Comparison of ENCODE assay signal across 10 cellular contexts in the genomic region with DNA sequence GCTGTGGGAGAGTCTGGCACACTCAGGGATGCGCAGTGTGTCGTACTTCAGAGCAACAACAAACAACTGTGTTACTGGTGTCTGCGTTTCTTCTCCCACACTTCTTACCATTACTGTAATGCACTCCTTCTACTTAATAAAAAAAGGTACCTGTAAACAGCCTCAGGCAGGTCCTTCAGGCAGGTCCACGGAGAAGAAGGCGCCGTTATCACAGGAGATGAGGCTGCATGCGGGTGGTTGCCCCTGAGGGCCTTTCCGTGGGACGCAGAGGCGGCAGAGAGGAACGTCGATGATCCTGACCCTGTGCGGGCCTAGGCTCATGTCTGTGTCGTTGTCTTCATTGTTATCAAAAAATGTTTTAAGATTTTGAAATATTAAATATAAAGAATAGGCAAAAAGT. TPM values are rescaled to one million over a fixed set of nuclear protein-coding genes. Genes with fewer than 3 reads are reported as not detected.
"Had no signal": no experiment of that assay in that cellular context is flagged by ENCODE, and none has a peak within 500 bp of the region (broad histone marks: within the 10 kb centered on the region; RNA-seq: fewer than 3 reads in every experiment).

No MANE protein-coding gene starts in this region.

- ATAC-seq: HepG2, K562 had no signal

- H3K4me3 ChIP-seq: K562 had no signal

- FAIRE-seq: HepG2, K562 had no signal

- H3K4me2 ChIP-seq: KMS-11 had no signal

- H3K27ac ChIP-seq: HL-60, KMS-11 had no signal

- DNase-seq: IMR-90, KBM-7, KG1 had no signal

- H3K9ac ChIP-seq: KMS-11 had no signal

RNA-seq across cellular contexts. Expression of a gene that starts 29.4 kb away (rescaled TPM):
- total RNA-seq: HepG2, HT-29, HT1080, IMR-90, K562 had no signal
- polyA plus RNA-seq: HepG2, IgD-negative memory B cell, IMR-90 had no signal
